Comparison of ENCODE assay signal across 18 cellular contexts in the genomic region with DNA sequence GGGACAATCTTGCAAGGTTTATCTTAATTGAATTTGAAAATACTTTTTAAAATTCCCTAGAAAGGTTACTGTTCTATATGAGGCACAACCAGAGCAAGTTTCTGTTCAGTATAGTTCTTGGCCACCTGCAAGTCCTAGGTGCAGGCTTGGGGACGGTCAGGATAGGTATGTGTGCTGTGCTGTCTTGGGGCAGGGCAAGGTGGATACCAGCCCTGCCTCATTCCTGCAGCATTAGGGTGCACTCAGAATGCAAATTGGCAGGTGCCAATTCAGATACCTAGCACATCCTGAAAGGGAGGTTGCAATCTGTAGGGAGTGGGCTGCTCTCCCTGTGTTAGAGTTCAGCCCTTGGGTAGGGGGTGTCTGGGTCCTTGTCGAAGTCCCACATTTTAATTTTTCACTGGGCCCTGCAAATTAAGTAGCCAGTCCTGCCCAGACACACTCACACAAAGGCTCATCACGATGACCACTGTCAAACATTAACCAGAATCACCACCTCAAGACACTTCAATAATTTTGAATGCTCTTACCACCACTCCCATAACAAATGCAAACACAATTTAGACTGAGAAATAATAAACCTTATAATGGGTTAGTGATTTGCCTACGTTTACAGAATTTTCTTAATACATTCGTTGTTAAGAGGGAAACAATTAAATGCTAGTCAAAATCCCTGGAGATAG.
DNase-seq lines count a peak whose midpoint lies in the region; ATAC-seq and TF ChIP-seq lines count a peak whose summit lies in the region.
"Had no signal": no experiment of that assay in that cellular context is flagged by ENCODE, and none has a peak within 500 bp of the region (broad histone marks: within the 10 kb centered on the region; RNA-seq: fewer than 3 reads in every experiment).

No MANE protein-coding gene starts in this region.

- H3K23ac ChIP-seq in mesendoderm (ENCODE audit: low read length): no peak overlapping the region

- no peak overlapping the region for H3K27ac ChIP-seq in PC-3 (ENCODE audit: low read length)
- no peak overlapping the region for H3K27ac ChIP-seq in mesendoderm (ENCODE audit: low read depth, low read length)

- H4K5ac ChIP-seq in mesendoderm (ENCODE audit: low read length): no peak overlapping the region

- H2BK5ac ChIP-seq in mesendoderm (ENCODE audit: low read length): no peak overlapping the region

- no peaks in the 10 kb centered on the region for H3K9me3 ChIP-seq in PC-3 (ENCODE audit: low read length)
- H3K9me3 ChIP-seq: BE2C had no signal

- H3K4me2 ChIP-seq in PC-3 (ENCODE audit: low read length) (no peak overlapping the region), mesendoderm (ENCODE audit: low read length) (no peak overlapping the region)
- H3K4me2 ChIP-seq: GM23338 had no signal

- H3K4me3 ChIP-seq in PC-3 (ENCODE audit: low read length) (no peak overlapping the region), mesendoderm (ENCODE audit: low read length) (no peak overlapping the region)
- H3K4me3 ChIP-seq: GM23338 had no signal

- no peak overlapping the region for H2BK15ac ChIP-seq in mesendoderm (replicated peaks; ENCODE audit: low read depth)

- POLR2A ChIA-PET in PC-3 (lab: Charles Lee; ENCODE audit: unreplicated experiment): no interaction called here

- no peak overlapping the region for H2AFZ ChIP-seq in PC-3 (ENCODE audit: low read length)

- H3K9me2 ChIP-seq in PC-3 (replicated peaks; ENCODE audit: low read length): no peaks in the 10 kb centered on the region; the same call in 1 of the 2 replicates

- CTCF ChIA-PET in PC-3 (lab: Charles Lee): no interaction called here

- BruUV-seq in PC-3 (replicated peaks; lab: Mats Ljungman, UMichigan): no TSS peak

- H3K18ac ChIP-seq in mesendoderm (ENCODE audit: low read length): no peak overlapping the region

- intact Hi-C loops in PC-3 (cut with micrococcal nuclease): no loop called here

- H3K4me1 ChIP-seq in PC-3 (ENCODE audit: insufficient read depth, low read length) (no peaks in the 10 kb centered on the region), mesendoderm (ENCODE audit: control insufficient read depth, low read depth, low read length) (no peaks in the 10 kb centered on the region)
- H3K4me1 ChIP-seq: BE2C had no signal

- no peaks in the 10 kb centered on the region for H3F3A ChIP-seq in PC-3 (ENCODE audit: low read length, unreplicated experiment)

- H3K56ac ChIP-seq in mesendoderm (ENCODE audit: low read length): no peak overlapping the region

- H3K9ac ChIP-seq in PC-3 (ENCODE audit: low read length) (no peak overlapping the region), mesendoderm (ENCODE audit: low read length) (no peak overlapping the region)

- peak; percentile 7 for DNase-seq in COLO668 (lab: John Stamatoyannopoulos, UW; ENCODE audit: unreplicated experiment)
- peak; percentile 34 for DNase-seq in PC-3
- peak; percentile 6 for DNase-seq in mesendoderm
- no peak for DNase-seq in NCI-H128 (lab: John Stamatoyannopoulos, UW; ENCODE audit: unreplicated experiment)
- DNase-seq in activated gamma-delta T cell (lab: John Stamatoyannopoulos, UW): no peak
- DNase-seq in activated effector memory CD4-positive, alpha-beta T cell treated with anti-CD3 and anti-CD28 coated beads, Interleukin-2, amount 50 U/mL, for 16 hours: no peak
- DNase-seq: 8988T; BE2C; CD4-positive, alpha-beta T cell; DMS79; NCI-H1092; NCI-H2081 treated with DMSO at 0.1 percent for 48 hours; NCI-H510A; Right ventricle myocardium superior had no signal

- no peak overlapping the region for H2AK5ac ChIP-seq in mesendoderm (ENCODE audit: low read length)

- no peak for TF ChIP-seq CTCF in PC-3 (conservative IDR thresholded peaks at IDR 0.05; ENCODE audit: low read depth, low read length)

- H2BK120ac ChIP-seq in mesendoderm (ENCODE audit: low read depth, low read length): no peak overlapping the region

- peak; percentile 63 for ATAC-seq in PC-3
- peak; percentile 57 for ATAC-seq in esophagus mucosa
- ATAC-seq in GM19395 (IDR thresholded peaks at IDR 0.05; ENCODE audit: unreplicated experiment): no peak
- ATAC-seq: GM23338, Panc1 had no signal

- H3K79me1 ChIP-seq in mesendoderm (ENCODE audit: low read length): no peaks in the 10 kb centered on the region

- no peak overlapping the region for H4K8ac ChIP-seq in mesendoderm (ENCODE audit: low read depth, low read length)

- H3K27me3 ChIP-seq in PC-3 (ENCODE audit: low read length) (no peaks in the 10 kb centered on the region), mesendoderm (ENCODE audit: insufficient read depth, low read length, poor library complexity) (no peaks in the 10 kb centered on the region)
- H3K27me3 ChIP-seq: BE2C had no signal

- H3K79me2 ChIP-seq in PC-3 (ENCODE audit: low read length) (no peaks in the 10 kb centered on the region), mesendoderm (ENCODE audit: control insufficient read depth, insufficient read depth, low read length) (no peaks in the 10 kb centered on the region)

- WGBS in mesendoderm (ENCODE audit: extremely low coverage, insufficient coverage, low lambda C conversion rate): no CpG with 5 or more reads among the region's 5 CpGs

- no peaks in the 10 kb centered on the region for H4K20me1 ChIP-seq in PC-3 (ENCODE audit: low read length)

- H3K4ac ChIP-seq in mesendoderm (ENCODE audit: low read depth, low read length): no peak overlapping the region

- H3K36me3 ChIP-seq in PC-3 (ENCODE audit: low read depth, low read length): no peaks in the 10 kb centered on the region
- no peaks in the 10 kb centered on the region for H3K36me3 ChIP-seq in mesendoderm (ENCODE audit: control insufficient read depth, insufficient read depth, low read length)
- H3K36me3 ChIP-seq: BE2C had no signal

Comparison
In these comparisons a context has a peak if more than half of its experiments do, and no peak if none do; other contexts are left out.
1. DNase-seq: peak in COLO668 (single experiment), PC-3 (single experiment) and mesendoderm (single experiment); none in NCI-H128 (single experiment), activated gamma-delta T cell (single experiment) and activated effector memory CD4-positive, alpha-beta T cell treated with anti-CD3 and anti-CD28 coated beads, Interleukin-2, amount 50 U/mL, for 16 hours (single experiment).